ENCODE assay signal across 22 cellular contexts in genomic region chr10:3516626-3517255, GRCh38.
DNase-seq lines count a peak whose midpoint lies in the region; ATAC-seq and TF ChIP-seq lines count a peak whose summit lies in the region.
"Had no signal": no experiment of that assay in that cellular context is flagged by ENCODE, and none has a peak within 500 bp of the region (broad histone marks: within the 10 kb centered on the region; RNA-seq: fewer than 3 reads in every experiment).

No MANE protein-coding gene starts in this region.

- WGBS in testis, 2 donors = 91 to 92% methylated on average over 21 of the region's 21 CpGs

- H3K4me1 Mint-ChIP-seq in CD4-positive, alpha-beta memory T cell = peaks cover 3 to 10% (median 5%) of the 10 kb centered on the region in 4 donors
- peaks cover 6% of the 10 kb centered on the region for H3K4me1 Mint-ChIP-seq in activated T-helper 17 cell treated with anti-CD3 and anti-CD28 coated beads, Interleukin-2, amount 50 U/mL, for 72 hours

- H3K4me2 ChIP-seq in Karpas-422 (ENCODE audit: low read depth, low read length, poor library complexity, severe bottlenecking) = no peak overlapping the region

- H3K27me3 ChIP-seq in CD4-positive, alpha-beta memory T cell (ENCODE audit: insufficient read depth, low read length) = peaks cover 3% of the 10 kb centered on the region
- no peaks in the 10 kb centered on the region for H3K27me3 ChIP-seq in testis
- no peaks in the 10 kb centered on the region for H3K27me3 ChIP-seq in Karpas-422 (ENCODE audit: low read length)
- H3K27me3 ChIP-seq: gastroesophageal sphincter, spleen, thyroid gland had no signal

- peaks cover 3 to 5% of the 10 kb centered on the region in 2 donors for H3K27me3 Mint-ChIP-seq in CD4-positive, alpha-beta memory T cell
- peaks cover 4% of the 10 kb centered on the region for H3K27me3 Mint-ChIP-seq in activated T-helper 17 cell treated with anti-CD3 and anti-CD28 coated beads, Interleukin-2, amount 50 U/mL, for 72 hours

- H3K36me3 ChIP-seq in CD4-positive, alpha-beta memory T cell (ENCODE audit: insufficient read depth, low read length) = no peaks in the 10 kb centered on the region
- H3K36me3 ChIP-seq in testis (ENCODE audit: low read depth, missing control alignments) (no peaks in the 10 kb centered on the region), Karpas-422 (ENCODE audit: insufficient read depth, low read length) (no peaks in the 10 kb centered on the region)
- H3K36me3 ChIP-seq: gastroesophageal sphincter, spleen, thyroid gland had no signal

- no peaks in the 10 kb centered on the region for H3K9me3 ChIP-seq in CD4-positive, alpha-beta memory T cell (ENCODE audit: control insufficient read depth in 1 of 2, low read length in 2 of 2)
- H3K9me3 ChIP-seq in testis (no peaks in the 10 kb centered on the region), Karpas-422 (ENCODE audit: low read length) (no peaks in the 10 kb centered on the region)
- H3K9me3 ChIP-seq: gastroesophageal sphincter, thyroid gland had no signal

- H4K20me1 ChIP-seq in Karpas-422 (ENCODE audit: insufficient read depth, low read depth, low read length) = no peaks in the 10 kb centered on the region

- peak; percentile 46 for ATAC-seq in activated T-helper 17 cell treated with anti-CD3 and anti-CD28 coated beads, Interleukin-2, amount 50 U/mL, for 72 hours (replicated peaks)
- no peak for ATAC-seq in GM21737 (IDR thresholded peaks at IDR 0.05; ENCODE audit: unreplicated experiment)
- ATAC-seq: gastroesophageal sphincter; stimulated activated naive CD8-positive, alpha-beta T cell treated with anti-CD3 and anti-CD28 coated beads, Interleukin-15, Interleukin-2, amounts not matched to agents 100 U/mL and 50 U/mL, for 24 hours had no signal

- peaks cover 7% of the 10 kb centered on the region for H3K4me1 ChIP-seq in CD4-positive, alpha-beta memory T cell (ENCODE audit: insufficient read depth, low read length)
- H3K4me1 ChIP-seq in testis = no peaks in the 10 kb centered on the region
- H3K4me1 ChIP-seq in Karpas-422 (ENCODE audit: low read length) = no peaks in the 10 kb centered on the region
- H3K4me1 ChIP-seq: gastroesophageal sphincter, spleen, thyroid gland had no signal

- intact Hi-C loops in CD4-positive, alpha-beta memory T cell (cut with micrococcal nuclease) = no loop called here
- intact Hi-C loops in testis (cut with DNase I; ENCODE audit: low total_unique reads) = no loop called here

- H3K4me3 Mint-ChIP-seq in CD4-positive, alpha-beta memory T cell = peak overlapping the region in 5 of 8 donors; percentile 4 to 59 (median 19)
- peak overlapping the region; percentile 61 for H3K4me3 Mint-ChIP-seq in activated T-helper 17 cell treated with anti-CD3 and anti-CD28 coated beads, Interleukin-2, amount 50 U/mL, for 72 hours

- no peak overlapping the region for H3K27ac ChIP-seq in CD4-positive, alpha-beta memory T cell (ENCODE audit: low read depth, low read length)
- H3K27ac ChIP-seq in testis (no peak overlapping the region), Karpas-422 (ENCODE audit: low read length) (no peak overlapping the region)
- H3K27ac ChIP-seq: gastroesophageal sphincter, spleen, thyroid gland had no signal

- H3K36me3 Mint-ChIP-seq in CD4-positive, alpha-beta memory T cell = no peaks in the 10 kb centered on the region
- no peaks in the 10 kb centered on the region for H3K36me3 Mint-ChIP-seq in activated T-helper 17 cell treated with anti-CD3 and anti-CD28 coated beads, Interleukin-2, amount 50 U/mL, for 72 hours (ENCODE audit: low read depth)

- TF ChIP-seq CTCF in AG09319 (IDR thresholded peaks at IDR 0.05; ENCODE audit: low read depth, low read length) = no peak
- TF ChIP-seq CTCF in fibroblast of mammary gland (conservative IDR thresholded peaks at IDR 0.05; ENCODE audit: control insufficient read depth, insufficient read depth, low read depth, low read length) = no peak
- no peak for TF ChIP-seq CTCF in testis (IDR thresholded peaks at IDR 0.05)

- no peaks in the 10 kb centered on the region for H3K79me2 ChIP-seq in Karpas-422 (ENCODE audit: low read length)

- no peak overlapping the region for H2AFZ ChIP-seq in Karpas-422 (ENCODE audit: low read length)

- peaks cover 0 to 3% (median 0%) of the 10 kb centered on the region in 8 donors for H3K9me3 Mint-ChIP-seq in CD4-positive, alpha-beta memory T cell
- H3K9me3 Mint-ChIP-seq in activated T-helper 17 cell treated with anti-CD3 and anti-CD28 coated beads, Interleukin-2, amount 50 U/mL, for 72 hours = no peaks in the 10 kb centered on the region

- POLR2A ChIA-PET in CD4-positive, alpha-beta memory T cell (lab: Charles Lee; ENCODE audit: partially characterized antibody) = no interaction called here

- DNase-seq in AG09319 (ENCODE audit: extremely low read depth, low read depth) (peak; percentile 49), fibroblast of mammary gland (ENCODE audit: low read depth) (peak; percentile 70), testis (no peak), kidney tubule cell (ENCODE audit: low spot score) (no peak), Karpas-422 (no peak)
- peak in 1 of 5 donors; percentile 8 for DNase-seq in CD4-positive, alpha-beta memory T cell
- DNase-seq: activated CD4-positive, CD25-positive, alpha-beta regulatory T cell; central memory CD4-positive, alpha-beta T cell; Kasumi-1; kidney glomerular epithelial cell; NCI-H1048; NCI-H187 treated with DMSO at 0.1 percent for 48 hours; NCI-H226; NCI-H748 treated with DMSO at 0.1 percent for 48 hours; spleen; stimulated activated CD4-positive, alpha-beta T cell treated with anti-CD3 and anti-CD28 coated beads, Interleukin-4, amount 100 ng/mL, for 24 hours; stimulated activated naive CD8-positive, alpha-beta T cell treated with anti-CD3 and anti-CD28 coated beads, Interleukin-15, Interleukin-2, amounts not matched to agents 100 U/mL and 50 U/mL, for 24 hours; T1000; thyroid gland had no signal

- CTCF ChIA-PET in CD4-positive, alpha-beta memory T cell (lab: Charles Lee; ENCODE audit: partially characterized antibody) = no interaction called here

- no peak overlapping the region for H3K27ac Mint-ChIP-seq in CD4-positive, alpha-beta memory T cell
- peak overlapping the region; percentile 70 for H3K27ac Mint-ChIP-seq in activated T-helper 17 cell treated with anti-CD3 and anti-CD28 coated beads, Interleukin-2, amount 50 U/mL, for 72 hours

- no peak overlapping the region for H3K4me3 ChIP-seq in CD4-positive, alpha-beta memory T cell (ENCODE audit: low read length in 2 of 2)
- H3K4me3 ChIP-seq in fibroblast of mammary gland (ENCODE audit: control insufficient read depth, low read depth, low read length) (no peak overlapping the region), testis (no peak overlapping the region), Karpas-422 (ENCODE audit: low read length) (no peak overlapping the region)
- H3K4me3 ChIP-seq: gastroesophageal sphincter, spleen, thyroid gland had no signal

- H3K9me2 ChIP-seq in Karpas-422 (replicated peaks; ENCODE audit: insufficient read depth, low read length) = no peaks in the 10 kb centered on the region

- no peak for TF ChIP-seq POLR2A in testis (IDR thresholded peaks at IDR 0.05)

- no peak overlapping the region for H3K9ac ChIP-seq in Karpas-422 (ENCODE audit: low read length)

Comparison
In these comparisons a context has a peak if more than half of its experiments do, and no peak if none do; other contexts are left out.
1. DNase-seq: peak in AG09319 (single experiment) and fibroblast of mammary gland (single experiment); none in testis (single experiment), kidney tubule cell (single experiment) and Karpas-422 (single experiment).